In genomic region chr1:28296401-28297220, GRCh38 we compare ENCODE assay signal across 1 cellular context.
A peak's percentile ranks its signal among the peaks of the same experiment; 100 is the strongest.
TF ChIP-seq lines count a peak whose summit lies in the region.

No MANE protein-coding gene starts in this region.

TF ChIP-seq in HepG2, 621 proteins besides CTCF, POLR2A, EP300 and RAD21 (continued from another document and continues in another):
- no peak for TF ChIP-seq ZNF343 (CRISPR knock-in tag; IDR thresholded peaks at IDR 0.05)
- no peak for TF ChIP-seq FOXM1 (CRISPR knock-in tag; IDR thresholded peaks at IDR 0.05)
- TF ChIP-seq ZNF776 (CRISPR knock-in tag; IDR thresholded peaks at IDR 0.05), result no peak
- TF ChIP-seq ZNF660 (CRISPR knock-in tag; IDR thresholded peaks at IDR 0.05; ENCODE audit: borderline replicate concordance, low read depth), result no peak
- no peak for TF ChIP-seq GABPA (IDR thresholded peaks at IDR 0.05; ENCODE audit: low read depth, low read length)
- TF ChIP-seq GABPA (CRISPR knock-in tag; IDR thresholded peaks at IDR 0.05; ENCODE audit: low read depth), result peak; percentile 49; the same call in 1 of the 2 replicates
- TF ChIP-seq GRHL1 (CRISPR knock-in tag; conservative IDR thresholded peaks at IDR 0.05), result no peak
- TF ChIP-seq, protein P1, sequence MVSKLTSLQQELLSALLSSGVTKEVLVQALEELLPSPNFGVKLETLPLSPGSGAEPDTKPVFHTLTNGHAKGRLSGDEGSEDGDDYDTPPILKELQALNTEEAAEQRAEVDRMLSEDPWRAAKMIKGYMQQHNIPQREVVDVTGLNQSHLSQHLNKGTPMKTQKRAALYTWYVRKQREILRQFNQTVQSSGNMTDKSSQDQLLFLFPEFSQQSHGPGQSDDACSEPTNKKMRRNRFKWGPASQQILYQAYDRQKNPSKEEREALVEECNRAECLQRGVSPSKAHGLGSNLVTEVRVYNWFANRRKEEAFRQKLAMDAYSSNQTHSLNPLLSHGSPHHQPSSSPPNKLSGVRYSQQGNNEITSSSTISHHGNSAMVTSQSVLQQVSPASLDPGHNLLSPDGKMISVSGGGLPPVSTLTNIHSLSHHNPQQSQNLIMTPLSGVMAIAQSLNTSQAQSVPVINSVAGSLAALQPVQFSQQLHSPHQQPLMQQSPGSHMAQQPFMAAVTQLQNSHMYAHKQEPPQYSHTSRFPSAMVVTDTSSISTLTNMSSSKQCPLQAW (CRISPR knock-in tag; IDR thresholded peaks at IDR 0.05), result peak; percentile 77
- no peak for TF ChIP-seq ZNF275 (CRISPR knock-in tag; IDR thresholded peaks at IDR 0.05; ENCODE audit: borderline replicate concordance)
- TF ChIP-seq RBM39 (IDR thresholded peaks at IDR 0.05; ENCODE audit: low read depth, low read length, poor library complexity, severe bottlenecking), result no peak
- TF ChIP-seq ZMAT3 (CRISPR knock-in tag; conservative IDR thresholded peaks at IDR 0.05), result 0 out of 2 replicates have a peak, but pooled peaks have one; percentile 67
- peak; percentile 45 for TF ChIP-seq JARID2 (CRISPR knock-in tag; IDR thresholded peaks at IDR 0.05; ENCODE audit: insufficient replicate concordance)
- TF ChIP-seq, protein P2, sequence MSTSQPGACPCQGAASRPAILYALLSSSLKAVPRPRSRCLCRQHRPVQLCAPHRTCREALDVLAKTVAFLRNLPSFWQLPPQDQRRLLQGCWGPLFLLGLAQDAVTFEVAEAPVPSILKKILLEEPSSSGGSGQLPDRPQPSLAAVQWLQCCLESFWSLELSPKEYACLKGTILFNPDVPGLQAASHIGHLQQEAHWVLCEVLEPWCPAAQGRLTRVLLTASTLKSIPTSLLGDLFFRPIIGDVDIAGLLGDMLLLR (CRISPR knock-in tag; IDR thresholded peaks at IDR 0.05), result no peak
- TF ChIP-seq HMGA1 (CRISPR knock-in tag; conservative IDR thresholded peaks at IDR 0.05), result no peak
- TF ChIP-seq FIP1L1 (IDR thresholded peaks at IDR 0.05; ENCODE audit: borderline replicate concordance, insufficient read depth, low read depth, low read length), result no peak
- no peak for TF ChIP-seq ZBTB1 (CRISPR knock-in tag; IDR thresholded peaks at IDR 0.05; ENCODE audit: borderline replicate concordance)
- no peak for TF ChIP-seq KAT2B (IDR thresholded peaks at IDR 0.05; ENCODE audit: borderline replicate concordance, low read depth, low read length)
- TF ChIP-seq, protein P3, sequence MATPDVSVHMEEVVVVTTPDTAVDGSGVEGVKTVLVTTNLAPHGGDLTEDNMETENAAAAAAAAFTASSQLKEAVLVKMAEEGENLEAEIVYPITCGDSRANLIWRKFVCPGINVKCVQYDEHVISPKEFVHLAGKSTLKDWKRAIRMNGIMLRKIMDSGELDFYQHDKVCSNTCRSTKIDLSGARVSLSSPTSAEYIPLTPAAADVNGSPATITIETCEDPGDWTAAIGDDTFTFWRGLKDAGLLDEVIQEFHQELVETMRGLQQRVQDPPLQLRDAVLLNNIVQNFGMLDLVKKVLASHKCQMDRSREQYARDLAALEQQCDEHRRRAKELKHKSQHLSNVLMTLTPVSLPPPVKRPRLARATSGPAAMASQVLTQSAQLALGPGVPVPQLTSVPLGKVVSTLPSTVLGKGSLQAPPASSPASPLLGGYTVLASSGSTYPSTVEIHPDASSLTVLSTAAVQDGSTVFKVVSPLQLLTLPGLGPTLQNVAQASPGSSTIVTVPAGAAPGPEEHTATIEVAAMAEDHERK (CRISPR knock-in tag; IDR thresholded peaks at IDR 0.05; ENCODE audit: low read depth), result no peak
- TF ChIP-seq GATAD2A (CRISPR knock-in tag; IDR thresholded peaks at IDR 0.05), result peak; percentile 74
- TF ChIP-seq XBP1 (CRISPR knock-in tag; IDR thresholded peaks at IDR 0.05), result no peak
- TF ChIP-seq CCDC6 (CRISPR knock-in tag; IDR thresholded peaks at IDR 0.05), result no peak
- TF ChIP-seq HNF4A (CRISPR knock-in tag; IDR thresholded peaks at IDR 0.05), result peak; percentile 96
- TF ChIP-seq, protein P4, sequence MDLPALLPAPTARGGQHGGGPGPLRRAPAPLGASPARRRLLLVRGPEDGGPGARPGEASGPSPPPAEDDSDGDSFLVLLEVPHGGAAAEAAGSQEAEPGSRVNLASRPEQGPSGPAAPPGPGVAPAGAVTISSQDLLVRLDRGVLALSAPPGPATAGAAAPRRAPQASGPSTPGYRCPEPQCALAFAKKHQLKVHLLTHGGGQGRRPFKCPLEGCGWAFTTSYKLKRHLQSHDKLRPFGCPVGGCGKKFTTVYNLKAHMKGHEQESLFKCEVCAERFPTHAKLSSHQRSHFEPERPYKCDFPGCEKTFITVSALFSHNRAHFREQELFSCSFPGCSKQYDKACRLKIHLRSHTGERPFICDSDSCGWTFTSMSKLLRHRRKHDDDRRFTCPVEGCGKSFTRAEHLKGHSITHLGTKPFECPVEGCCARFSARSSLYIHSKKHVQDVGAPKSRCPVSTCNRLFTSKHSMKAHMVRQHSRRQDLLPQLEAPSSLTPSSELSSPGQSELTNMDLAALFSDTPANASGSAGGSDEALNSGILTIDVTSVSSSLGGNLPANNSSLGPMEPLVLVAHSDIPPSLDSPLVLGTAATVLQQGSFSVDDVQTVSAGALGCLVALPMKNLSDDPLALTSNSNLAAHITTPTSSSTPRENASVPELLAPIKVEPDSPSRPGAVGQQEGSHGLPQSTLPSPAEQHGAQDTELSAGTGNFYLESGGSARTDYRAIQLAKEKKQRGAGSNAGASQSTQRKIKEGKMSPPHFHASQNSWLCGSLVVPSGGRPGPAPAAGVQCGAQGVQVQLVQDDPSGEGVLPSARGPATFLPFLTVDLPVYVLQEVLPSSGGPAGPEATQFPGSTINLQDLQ (CRISPR knock-in tag; IDR thresholded peaks at IDR 0.05), result no peak
- TF ChIP-seq, protein P5, sequence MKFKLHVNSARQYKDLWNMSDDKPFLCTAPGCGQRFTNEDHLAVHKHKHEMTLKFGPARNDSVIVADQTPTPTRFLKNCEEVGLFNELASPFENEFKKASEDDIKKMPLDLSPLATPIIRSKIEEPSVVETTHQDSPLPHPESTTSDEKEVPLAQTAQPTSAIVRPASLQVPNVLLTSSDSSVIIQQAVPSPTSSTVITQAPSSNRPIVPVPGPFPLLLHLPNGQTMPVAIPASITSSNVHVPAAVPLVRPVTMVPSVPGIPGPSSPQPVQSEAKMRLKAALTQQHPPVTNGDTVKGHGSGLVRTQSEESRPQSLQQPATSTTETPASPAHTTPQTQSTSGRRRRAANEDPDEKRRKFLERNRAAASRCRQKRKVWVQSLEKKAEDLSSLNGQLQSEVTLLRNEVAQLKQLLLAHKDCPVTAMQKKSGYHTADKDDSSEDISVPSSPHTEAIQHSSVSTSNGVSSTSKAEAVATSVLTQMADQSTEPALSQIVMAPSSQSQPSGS (CRISPR knock-in tag; IDR thresholded peaks at IDR 0.05), result peak; percentile 65; the same call in 1 of the 2 replicates
- TF ChIP-seq ZNF781 (CRISPR knock-in tag; IDR thresholded peaks at IDR 0.05; ENCODE audit: borderline replicate concordance, not compliant biosample characterization), result peak; percentile 50
- TF ChIP-seq GATAD1 (CRISPR knock-in tag; IDR thresholded peaks at IDR 0.05), result peak; percentile 56; the same call in 1 of the 2 replicates
- TF ChIP-seq HCFC1 (IDR thresholded peaks at IDR 0.05; ENCODE audit: low read depth, low read length), result no peak
- no peak for TF ChIP-seq NFE2L2 (IDR thresholded peaks at IDR 0.05; ENCODE audit: low read length)
- TF ChIP-seq, protein P6, sequence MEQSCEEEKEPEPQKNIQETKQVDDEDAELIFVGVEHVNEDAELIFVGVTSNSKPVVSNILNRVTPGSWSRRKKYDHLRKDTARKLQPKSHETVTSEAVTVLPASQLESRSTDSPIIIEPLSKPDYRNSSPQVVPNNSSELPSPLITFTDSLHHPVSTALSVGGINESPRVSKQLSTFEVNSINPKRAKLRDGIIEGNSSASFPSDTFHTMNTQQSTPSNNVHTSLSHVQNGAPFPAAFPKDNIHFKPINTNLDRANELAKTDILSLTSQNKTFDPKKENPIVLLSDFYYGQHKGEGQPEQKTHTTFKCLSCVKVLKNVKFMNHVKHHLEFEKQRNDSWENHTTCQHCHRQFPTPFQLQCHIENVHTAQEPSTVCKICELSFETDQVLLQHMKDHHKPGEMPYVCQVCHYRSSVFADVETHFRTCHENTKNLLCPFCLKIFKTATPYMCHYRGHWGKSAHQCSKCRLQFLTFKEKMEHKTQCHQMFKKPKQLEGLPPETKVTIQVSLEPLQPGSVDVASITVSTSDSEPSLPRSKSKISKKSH (CRISPR knock-in tag; IDR thresholded peaks at IDR 0.05; ENCODE audit: borderline replicate concordance), result no peak; the same call in 1 of the 2 replicates
- 0 out of 2 replicates have a peak, but pooled peaks have one; percentile 18 for TF ChIP-seq ZBTB34 (CRISPR knock-in tag; IDR thresholded peaks at IDR 0.05)
- no peak for TF ChIP-seq MED13 (CRISPR knock-in tag; IDR thresholded peaks at IDR 0.05)
- no peak for TF ChIP-seq NFE2L1 (CRISPR knock-in tag; IDR thresholded peaks at IDR 0.05; ENCODE audit: borderline replicate concordance)
- no peak for TF ChIP-seq RFX5 (IDR thresholded peaks at IDR 0.05; ENCODE audit: low read depth, low read length)
- peak; percentile 63; the same call in 1 of the 2 replicates for TF ChIP-seq FOXK1 (CRISPR knock-in tag; IDR thresholded peaks at IDR 0.05; ENCODE audit: borderline replicate concordance, low read depth)
- TF ChIP-seq ZNF605 (CRISPR knock-in tag; IDR thresholded peaks at IDR 0.05), result peak; percentile 70; the same call in 1 of the 2 replicates
- TF ChIP-seq, protein P7, sequence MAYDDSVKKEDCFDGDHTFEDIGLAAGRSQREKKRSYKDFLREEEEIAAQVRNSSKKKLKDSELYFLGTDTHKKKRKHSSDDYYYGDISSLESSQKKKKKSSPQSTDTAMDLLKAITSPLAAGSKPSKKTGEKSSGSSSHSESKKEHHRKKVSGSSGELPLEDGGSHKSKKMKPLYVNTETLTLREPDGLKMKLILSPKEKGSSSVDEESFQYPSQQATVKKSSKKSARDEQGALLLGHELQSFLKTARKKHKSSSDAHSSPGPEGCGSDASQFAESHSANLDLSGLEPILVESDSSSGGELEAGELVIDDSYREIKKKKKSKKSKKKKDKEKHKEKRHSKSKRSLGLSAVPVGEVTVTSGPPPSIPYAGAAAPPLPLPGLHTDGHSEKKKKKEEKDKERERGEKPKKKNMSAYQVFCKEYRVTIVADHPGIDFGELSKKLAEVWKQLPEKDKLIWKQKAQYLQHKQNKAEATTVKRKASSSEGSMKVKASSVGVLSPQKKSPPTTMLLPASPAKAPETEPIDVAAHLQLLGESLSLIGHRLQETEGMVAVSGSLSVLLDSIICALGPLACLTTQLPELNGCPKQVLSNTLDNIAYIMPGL (CRISPR knock-in tag; IDR thresholded peaks at IDR 0.05; ENCODE audit: borderline replicate concordance in 1 of 2, low read depth in 1 of 2), result 0 out of 4 replicates have a peak, but pooled peaks of 1 of the 2 experiments have one; percentile 26
- TF ChIP-seq ZNF543 (CRISPR knock-in tag; IDR thresholded peaks at IDR 0.05), result no peak
- TF ChIP-seq NCOA1 (CRISPR knock-in tag; IDR thresholded peaks at IDR 0.05), result peak; percentile 49; the same call in 1 of the 2 replicates
- TF ChIP-seq ZNF513 (CRISPR knock-in tag; conservative IDR thresholded peaks at IDR 0.05), result no peak
- TF ChIP-seq WIZ (CRISPR knock-in tag; IDR thresholded peaks at IDR 0.05), result no peak; the same call in 1 of the 2 replicates
- no peak for TF ChIP-seq AGO2 (optimal IDR thresholded peaks at IDR 0.05; ENCODE audit: low read depth, low read length)
- TF ChIP-seq NPAS2 (CRISPR knock-in tag; IDR thresholded peaks at IDR 0.05; ENCODE audit: borderline replicate concordance), result no peak
- no peak for TF ChIP-seq CHD2 (IDR thresholded peaks at IDR 0.05; ENCODE audit: low read depth, low read length)
- no peak for TF ChIP-seq SMARCC2 (IDR thresholded peaks at IDR 0.05)
- peak; percentile 59 for TF ChIP-seq DRAP1 (CRISPR knock-in tag; IDR thresholded peaks at IDR 0.05)
- TF ChIP-seq MIXL1 (CRISPR knock-in tag; IDR thresholded peaks at IDR 0.05), result 0 out of 2 replicates have a peak, but pooled peaks have one; percentile 63
